Comparison of ENCODE assay signal across 8 cellular contexts in the genomic region with DNA sequence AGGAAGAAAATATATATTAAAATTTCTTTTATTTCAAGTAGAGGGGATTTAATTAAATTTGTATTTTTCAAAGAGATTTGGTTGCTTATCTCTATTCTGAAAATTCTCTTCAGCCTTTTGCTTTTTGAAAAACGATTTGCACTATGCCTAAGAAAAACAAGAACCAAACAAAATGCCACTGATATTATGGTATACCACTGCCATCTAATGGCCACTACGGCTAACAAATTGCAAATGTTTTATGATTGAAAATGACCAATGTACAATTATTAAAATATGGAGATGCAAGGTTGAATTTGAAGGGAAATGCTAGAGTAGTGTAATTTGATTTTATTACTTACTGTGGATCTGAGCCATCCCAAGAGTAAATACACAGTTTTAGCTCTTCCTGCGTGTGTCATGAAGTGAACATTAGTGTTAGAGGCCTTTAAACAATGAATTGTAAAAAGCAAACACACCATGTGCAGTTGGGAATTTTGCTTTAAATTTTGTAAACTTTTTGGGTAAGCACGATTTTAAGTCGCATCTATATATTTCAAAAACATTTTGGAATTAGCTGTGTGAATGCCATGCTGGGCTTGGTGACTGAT.
DNase-seq lines count a peak whose midpoint lies in the region; ATAC-seq, FAIRE-seq and TF ChIP-seq lines count a peak whose summit lies in the region.

No MANE protein-coding gene starts in this region.

- no peaks in the 10 kb centered on the region for H4K20me1 ChIP-seq in astrocyte (ENCODE audit: insufficient read depth, low read length)

- no peak overlapping the region for H2AFZ ChIP-seq in astrocyte (ENCODE audit: low read depth, low read length)

- no peak for TF ChIP-seq POLR2A in upper lobe of left lung (IDR thresholded peaks at IDR 0.05)

- no peak overlapping the region for H3K9ac ChIP-seq in astrocyte (ENCODE audit: low read length)

- FAIRE-seq in astrocyte (lab: Jason Lieb, UNC): peak; percentile 43

- peak in 1 of 2 donors; percentile 80 for ATAC-seq in upper lobe of left lung (ENCODE audit: low FRiP score in 2 of 2)

- H3K9me3 Mint-ChIP-seq in astrocyte (ENCODE audit: unreplicated experiment): no peaks in the 10 kb centered on the region

- TF ChIP-seq EP300 in upper lobe of left lung (IDR thresholded peaks at IDR 0.05): no peak

- H3K4me2 ChIP-seq in astrocyte (ENCODE audit: low read length): no peak overlapping the region

- H3K27me3 Mint-ChIP-seq in astrocyte (ENCODE audit: low read depth, unreplicated experiment): no peaks in the 10 kb centered on the region

- H3K27me3 ChIP-seq in astrocyte (ENCODE audit: insufficient read depth, low read length): peaks cover 3% of the 10 kb centered on the region
- no peaks in the 10 kb centered on the region for H3K27me3 ChIP-seq in upper lobe of left lung

- H3K4me1 ChIP-seq in astrocyte (ENCODE audit: insufficient read depth, low read length) (no peaks in the 10 kb centered on the region), upper lobe of left lung (no peaks in the 10 kb centered on the region)

- WGBS in upper lobe of left lung, 2 donors: 21 to 24% methylated on average over 5 of the region's 5 CpGs

- H3K4me3 Mint-ChIP-seq in astrocyte (ENCODE audit: unreplicated experiment): no peak overlapping the region

- no peaks in the 10 kb centered on the region for H3K4me1 Mint-ChIP-seq in astrocyte (ENCODE audit: low read depth, unreplicated experiment)

- H3K4me3 ChIP-seq in astrocyte (ENCODE audit: insufficient read depth, low read depth, low read length): no peak overlapping the region
- no peak overlapping the region for H3K4me3 ChIP-seq in upper lobe of left lung

- no peak overlapping the region for H3K27ac Mint-ChIP-seq in astrocyte (ENCODE audit: unreplicated experiment)

- H3K36me3 ChIP-seq in astrocyte (ENCODE audit: insufficient read depth, low read length) (no peaks in the 10 kb centered on the region), upper lobe of left lung (no peaks in the 10 kb centered on the region)

- TF ChIP-seq CTCF in 22Rv1 (IDR thresholded peaks at IDR 0.05) (peak; percentile 74), astrocyte (IDR thresholded peaks at IDR 0.05; ENCODE audit: insufficient read depth, low read depth, low read length) (peak; percentile 63), upper lobe of left lung (IDR thresholded peaks at IDR 0.05) (peak in 5 of 6 experiments; percentile 23 to 65 (median 58))

- H3K27ac ChIP-seq in 22Rv1: no peak overlapping the region
- no peak overlapping the region for H3K27ac ChIP-seq in astrocyte (ENCODE audit: low read depth, low read length)
- no peak overlapping the region for H3K27ac ChIP-seq in upper lobe of left lung

- H3K79me2 ChIP-seq in astrocyte (ENCODE audit: insufficient read depth, low read length): no peaks in the 10 kb centered on the region

- DNase-seq in GM03348 (ENCODE audit: low spot score) (peak; percentile 50), NCI-H1417 treated with DMSO at 0.1 percent for 48 hours (lab: John Stamatoyannopoulos, UW) (peak; percentile 21), astrocyte (ENCODE audit: low read depth) (peak; percentile 26), inferior parietal cortex (ENCODE audit: extremely low spot score) (peak; percentile 80), upper lobe of left lung (no peak), HPDE6-E6E7 (ENCODE audit: extremely low spot score) (no peak)
- DNase-seq in stimulated activated CD4-positive, alpha-beta T cell treated with anti-CD3 and anti-CD28 coated beads, Interleukin-2, amount 100 ng/mL, for 48 hours: no peak

- no peaks in the 10 kb centered on the region for H3K36me3 Mint-ChIP-seq in astrocyte (ENCODE audit: low read depth, unreplicated experiment)

- H3K9me3 ChIP-seq in astrocyte (ENCODE audit: insufficient read depth, low read depth, low read length) (no peaks in the 10 kb centered on the region), upper lobe of left lung (no peaks in the 10 kb centered on the region)

Comparison
In these comparisons a context has a peak if more than half of its experiments do, and no peak if none do; other contexts are left out.
1. DNase-seq: peak in GM03348 (single experiment), NCI-H1417 treated with DMSO at 0.1 percent for 48 hours (single experiment), astrocyte (single experiment) and inferior parietal cortex (single experiment); none in upper lobe of left lung (0 of 2), stimulated activated CD4-positive, alpha-beta T cell treated with anti-CD3 and anti-CD28 coated beads, Interleukin-2, amount 100 ng/mL, for 48 hours (0 of 2) and HPDE6-E6E7 (single experiment).
2. Peak in every context shown above with its lines, with median percentiles within 50 percentile points of each other: CTCF ChIP-seq.